8 cellular contexts compared by ENCODE assay signal in the genomic region with DNA sequence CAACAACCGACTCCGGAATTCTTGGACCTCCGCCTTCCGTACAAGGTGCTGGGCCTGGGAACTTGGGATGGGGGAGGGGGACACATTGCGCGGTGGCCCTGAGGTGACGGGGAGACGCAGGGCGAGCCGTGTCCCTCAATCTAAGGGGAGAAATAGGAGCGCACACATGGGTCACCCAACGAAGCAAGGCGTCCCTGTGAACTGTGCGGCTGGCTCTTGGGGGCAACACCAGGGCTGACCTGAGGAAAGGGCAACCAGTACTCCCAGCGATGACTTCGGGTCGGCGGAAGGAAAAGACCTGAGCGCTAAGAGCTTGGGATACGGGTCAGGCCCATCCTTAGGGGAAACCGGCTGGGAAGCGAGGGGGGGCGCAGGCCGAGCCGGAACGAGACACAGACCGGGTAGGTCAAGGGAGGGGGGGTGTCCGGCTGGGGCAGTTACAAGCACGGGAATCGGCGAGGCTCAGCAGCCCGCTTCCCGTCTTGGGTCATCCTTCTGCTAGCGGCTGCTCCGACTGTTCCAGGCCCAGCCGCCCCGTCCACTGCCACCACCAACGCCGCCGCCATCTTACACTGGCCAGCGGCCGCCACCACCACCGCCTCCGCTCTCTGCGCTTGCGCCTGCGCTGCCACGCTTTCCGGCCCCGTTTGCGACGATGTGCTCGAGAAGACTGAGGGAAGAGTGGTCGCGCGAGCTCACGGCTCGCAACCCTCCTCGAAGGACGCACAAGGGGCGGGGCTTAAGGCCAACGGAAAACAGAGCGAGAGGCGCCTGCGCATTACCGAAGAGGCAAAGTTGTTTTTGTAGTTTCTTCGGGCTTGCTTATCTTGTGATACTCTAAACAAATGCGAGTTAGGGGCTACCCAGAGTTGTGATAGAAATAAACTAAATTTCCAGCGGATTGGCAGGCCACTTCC. TPM values are rescaled to one million over a fixed set of nuclear protein-coding genes. Genes with fewer than 3 reads are reported as not detected.
DNase-seq lines count a peak whose midpoint lies in the region; ATAC-seq, FAIRE-seq and TF ChIP-seq lines count a peak whose summit lies in the region.

DCAF8 (minus strand) TSS at position 672 of the 917 bp plus-strand sequence. CDS start 18,541 bp downstream, outside the sequence.

- no peak within 1 kb of the TSS for H2BK20ac ChIP-seq in H1 (ENCODE audit: low read length)

- CTCF ChIA-PET in H1 (lab: Charles Lee; ENCODE audit: partially characterized antibody), result interaction anchor here (0.6 to 4.2 kb wide), 5 partner anchors 10 to 1221 kb away, joined by 3 to 28 read pairs (median 3); no protein-coding TSS in a partner anchor

- peak within 1 kb of the TSS; percentile 92; the same call in 1 of the 2 replicates for H2BK15ac ChIP-seq in H1 (ENCODE audit: low read length)
- peak within 1 kb of the TSS; percentile 44 for H2BK15ac ChIP-seq in mesenchymal stem cell (ENCODE audit: low read depth, poor library complexity, severe bottlenecking)

- peak within 1 kb of the TSS; percentile 94 for H4K91ac ChIP-seq in H1 (replicated peaks; ENCODE audit: insufficient read length, low read length)
- peak within 1 kb of the TSS; percentile 98 for H4K91ac ChIP-seq in mesenchymal stem cell (ENCODE audit: low read length)

- peak; percentile 98 to 99 for TF ChIP-seq POLR2A in H1 (IDR thresholded peaks at IDR 0.05; ENCODE audit: control extremely low read depth in 1 of 2, low read depth in 2 of 2, low read length in 2 of 2)

- H2AFZ ChIP-seq in H1 (ENCODE audit: low read length) (peak within 1 kb of the TSS; percentile 94), mesenchymal stem cell (ENCODE audit: low read depth, low read length) (peak within 1 kb of the TSS; percentile 93)

- H2AK5ac ChIP-seq in H1 (ENCODE audit: low read depth, low read length) (peak within 1 kb of the TSS; percentile 89; the same call in 1 of the 2 replicates), mesenchymal stem cell (ENCODE audit: low read length, severe bottlenecking) (peak within 1 kb of the TSS; percentile 65)

- DNase-seq in COLO829 (ENCODE audit: low spot score) (peak; percentile 99), HTR-8/SVneo (ENCODE audit: insufficient read length, low spot score) (peak; percentile 93), NOMO-1 treated with dmso at 0.1 percent for 144 hours (lab: John Stamatoyannopoulos, UW; ENCODE audit: unreplicated experiment) (peak; percentile 98), H1 (ENCODE audit: low read depth in 1 of 2, low spot score in 2 of 2) (peak; percentile 92 to 98), mesenchymal stem cell (peak; percentile 97)
- DNase-seq in activated CD8-positive, alpha-beta memory T cell treated with anti-CD3 and anti-CD28 coated beads for 48 hours (ENCODE audit: low read depth in 2 of 3, low spot score in 2 of 3), result peak; percentile 84 to 94 (median 93)
- DNase-seq in stimulated activated CD8-positive, alpha-beta memory T cell treated with anti-CD3 and anti-CD28 coated beads, Interleukin-12 subunit alpha, Interleukin-12 subunit beta, amount 100 ng/mL, for 4 hours (ENCODE audit: low read depth), result peak; percentile 94

- no peak for TF ChIP-seq RAD21 in H1 (IDR thresholded peaks at IDR 0.05 in 1 of 2, conservative IDR thresholded peaks at IDR 0.05 in 1 of 2; ENCODE audit: low read depth in 2 of 2, low read length in 2 of 2)

- H3K27ac ChIP-seq in H1 (ENCODE audit: low read depth, low read length) (peak within 1 kb of the TSS; percentile 97), mesenchymal stem cell (ENCODE audit: low read length, poor library complexity, severe bottlenecking) (peak within 1 kb of the TSS; percentile 79)

- H3K14ac ChIP-seq in H1 (ENCODE audit: insufficient read length), result no peak within 1 kb of the TSS
- H3K14ac ChIP-seq in mesenchymal stem cell (ENCODE audit: low read length in 2 of 2), result peak within 1 kb of the TSS; percentile 2 to 99

- H3K9ac ChIP-seq in H1 (replicated peaks in 1 of 4; ENCODE audit: extremely low read depth in 1 of 4, low read depth in 3 of 4, low read length in 3 of 4) (peak within 1 kb of the TSS; percentile 97 to 99 (median 98)), mesenchymal stem cell (ENCODE audit: low read length) (peak within 1 kb of the TSS; percentile 98)

- peak; percentile 63 for FAIRE-seq in HTR-8/SVneo (lab: Jason Lieb, UNC)
- FAIRE-seq in H1 (lab: Jason Lieb, UNC), result peak; percentile 52

- peak within 1 kb of the TSS; percentile 95 for H4K5ac ChIP-seq in H1 (ENCODE audit: insufficient read length, low read depth, low read length)

- H3K9me3 ChIP-seq in H1 (ENCODE audit: insufficient read depth in 2 of 2, low read depth in 1 of 2, low read length in 1 of 2) (no peaks in the 10 kb centered on the region), mesenchymal stem cell (ENCODE audit: control insufficient read depth, low read length) (no peaks in the 10 kb centered on the region)

- H3K79me1 ChIP-seq in H1 (ENCODE audit: low read depth, low read length) (no peaks in the 10 kb centered on the region; the same call in 1 of the 2 replicates), mesenchymal stem cell (replicated peaks; ENCODE audit: low read length, poor library complexity, severe bottlenecking) (peaks cover 10% of the 10 kb centered on the region)

- H3K4me3 ChIP-seq in H1 (ENCODE audit: extremely low read depth in 1 of 4, insufficient read depth in 2 of 4, low read depth in 3 of 4, low read length in 4 of 4), result peak within 1 kb of the TSS; percentile 91 to 99 (median 96)
- H3K4me3 ChIP-seq in mesenchymal stem cell (ENCODE audit: insufficient read depth in 1 of 2, low read depth in 1 of 2, low read length in 2 of 2), result peak within 1 kb of the TSS; percentile 93 to 97

- H2BK120ac ChIP-seq in H1 (replicated peaks; ENCODE audit: low read depth, low read length) (peak within 1 kb of the TSS; percentile 69), mesenchymal stem cell (ENCODE audit: low read depth, low read length) (peak within 1 kb of the TSS; percentile 43)

- TF ChIP-seq CTCF in H1 (IDR thresholded peaks at IDR 0.05; ENCODE audit: control extremely low read depth in 1 of 3, insufficient read depth in 1 of 3, low read depth in 1 of 3, low read length in 3 of 3), result no peak

- H3K23me2 ChIP-seq in H1 (ENCODE audit: low read depth, low read length), result 0 out of 2 replicates have a peak, but pooled peaks cover 2% of the 10 kb centered on the region

- peaks cover 5 to 48% of the 10 kb centered on the region in 2 experiments; a peak in 3 of 4 replicates for H3K79me2 ChIP-seq in H1 (ENCODE audit: control insufficient read depth in 1 of 2, insufficient read depth in 2 of 2, low read length in 2 of 2)

- no peaks in the 10 kb centered on the region for H3K36me3 ChIP-seq in H1 (ENCODE audit: control insufficient read depth in 2 of 4, insufficient read depth in 4 of 4, low read length in 3 of 4)
- H3K36me3 ChIP-seq in mesenchymal stem cell (ENCODE audit: control insufficient read depth in 1 of 2, insufficient read depth in 2 of 2, low read depth in 1 of 2, low read length in 2 of 2), result peaks cover 0 to 5% of the 10 kb centered on the region in 2 experiments

- TF ChIP-seq EP300 in H1 (IDR thresholded peaks at IDR 0.05; ENCODE audit: borderline replicate concordance in 1 of 2, low read depth in 2 of 2, low read length in 2 of 2), result no peak

- H3K27me3 ChIP-seq in H1 (replicated peaks in 1 of 4; ENCODE audit: control insufficient read depth in 3 of 4, extremely low read depth in 1 of 4, insufficient read depth in 3 of 4, low read length in 3 of 4) (no peaks in the 10 kb centered on the region), mesenchymal stem cell (ENCODE audit: control insufficient read depth in 1 of 2, insufficient read depth in 1 of 2, low read length in 2 of 2) (no peaks in the 10 kb centered on the region)

- 1% methylated on average over 69 of the region's 69 CpGs; no CpG with 5 or more reads in 1 of the 2 experiments for WGBS in H1 (ENCODE audit: extremely low coverage in 1 of 2, insufficient coverage in 1 of 2, insufficient read length in 1 of 2, insufficient replicate concordance in 2 of 2, low coverage in 1 of 2, low lambda C conversion rate in 2 of 2, missing lambda C conversion rate in 1 of 2), 2 experiments
- WGBS in mesenchymal stem cell, result under 1% methylated on average over 62 of the region's 69 CpGs

- H2BK5ac ChIP-seq in H1 (ENCODE audit: low read depth, low read length), result peak within 1 kb of the TSS; percentile 100
- H2BK5ac ChIP-seq in mesenchymal stem cell (ENCODE audit: low read depth, low read length, poor library complexity, severe bottlenecking), result peak within 1 kb of the TSS; percentile 51

- H3K4me1 ChIP-seq in H1 (replicated peaks in 1 of 4; ENCODE audit: control insufficient read depth in 3 of 4, insufficient read depth in 4 of 4, low read length in 3 of 4) (peaks cover 2 to 13% (median 5%) of the 10 kb centered on the region in 4 experiments; a peak in 6 of 7 replicates), mesenchymal stem cell (ENCODE audit: control insufficient read depth, insufficient read depth, low read depth, low read length) (peaks cover 2% of the 10 kb centered on the region)

- H3K4me2 ChIP-seq in H1 (ENCODE audit: insufficient read depth in 1 of 2, low read depth in 2 of 2, low read length in 2 of 2) (peak within 1 kb of the TSS; percentile 65 to 89), mesenchymal stem cell (ENCODE audit: low read length, poor library complexity, severe bottlenecking) (peak within 1 kb of the TSS; percentile 84)

- H2BK12ac ChIP-seq in H1 (ENCODE audit: low read depth, low read length) (peak within 1 kb of the TSS; percentile 96; the same call in 1 of the 2 replicates), mesenchymal stem cell (ENCODE audit: low read length in 2 of 2) (peak within 1 kb of the TSS in 1 of 2 experiments; percentile 76)

- H3K18ac ChIP-seq in H1 (ENCODE audit: extremely low read depth, low read length) (peak within 1 kb of the TSS; percentile 97), mesenchymal stem cell (ENCODE audit: low read depth in 1 of 2, low read length in 2 of 2) (peak within 1 kb of the TSS; percentile 86 to 100)

- peak; percentile 74 for ATAC-seq in GM21367 (IDR thresholded peaks at IDR 0.05; ENCODE audit: unreplicated experiment)

- POLR2A ChIA-PET in H1 (lab: Charles Lee; ENCODE audit: partially characterized antibody), result interaction anchor here (0.6 to 7.6 kb wide), 33 partner anchors 9 to 413 kb away, joined by 3 to 58 read pairs (median 4); partner anchors contain the start of genes IGSF8 and PEX19

- H3K4ac ChIP-seq in H1 (replicated peaks; ENCODE audit: insufficient read length, low read depth, low read length) (peak within 1 kb of the TSS; percentile 99), mesenchymal stem cell (ENCODE audit: low read depth in 1 of 2, low read length in 2 of 2) (peak within 1 kb of the TSS; percentile 75 to 100)

- H4K20me1 ChIP-seq in H1 (replicated peaks in 1 of 2; ENCODE audit: control insufficient read depth in 1 of 2, insufficient read depth in 2 of 2, low read length in 2 of 2), result no peaks in the 10 kb centered on the region

- peak within 1 kb of the TSS; percentile 96 for H3K56ac ChIP-seq in H1 (replicated peaks; ENCODE audit: insufficient read length, low read depth, low read length)

- H3K23ac ChIP-seq in H1 (ENCODE audit: insufficient read length) (no peak within 1 kb of the TSS), mesenchymal stem cell (ENCODE audit: low read length in 2 of 2) (peak within 1 kb of the TSS in 1 of 2 experiments; percentile 84)

- H4K8ac ChIP-seq in H1 (ENCODE audit: extremely low read depth, insufficient read depth, low read length), result peak within 1 kb of the TSS; percentile 99
- peak within 1 kb of the TSS; percentile 87 for H4K8ac ChIP-seq in mesenchymal stem cell (ENCODE audit: low read length)

RNA-seq across cellular contexts. Expression of gene DCAF8, which starts in this region (rescaled TPM):
- total RNA-seq in H1 (2021; fragmentation: NEBNext Ultra II Directional; extraction: Animal tissue kit (Norgen Biotek cat#: 25700)), result 110 and 113 TPM in 2 replicates
- 68.2 and 86.3 TPM in 2 replicates for polyA plus RNA-seq in H1 (2011; rRNA removed)
- 109 TPM for polyA plus RNA-seq in H1 (2011; cell fraction: cytosol; rRNA removed)
- 282 TPM for polyA plus RNA-seq in H1 (2011; cell fraction: nucleus; rRNA removed)
- 108 to 124 TPM (median 115 TPM) in 4 replicates for polyA plus RNA-seq in H1 (2012, experiment 1 of 2)
- polyA plus RNA-seq in H1 (2012, experiment 2 of 2), result 31.3 TPM
- 82.1 TPM for polyA plus RNA-seq in H1 (2013, experiment 1 of 2)
- 76.5 TPM for polyA plus RNA-seq in H1 (2013, experiment 2 of 2)
- polyA minus RNA-seq in H1 (2011; rRNA and poly(A)+ RNA removed), result 111 and 133 TPM in 2 replicates
- polyA minus RNA-seq in H1 (2011; cell fraction: cytosol; rRNA and poly(A)+ RNA removed), result 66.3 TPM
- 167 TPM for polyA minus RNA-seq in H1 (2011; cell fraction: nucleus; rRNA and poly(A)+ RNA removed)
- 57.0 TPM for polyA plus RNA-seq in mesenchymal stem cell (2013, experiment 1 of 2)
- polyA plus RNA-seq in mesenchymal stem cell (2013, experiment 2 of 2), result 58.2 TPM

Comparison
In these comparisons a context has a peak if more than half of its experiments do, and no peak if none do; other contexts are left out.
1. Peak in every context shown above with its lines: DNase-seq, ATAC-seq, H3K4me3 ChIP-seq and H3K27ac ChIP-seq.